Comparison of ENCODE assay signal across 16 cellular contexts in genomic region chr5:106262395-106262794, GRCh38.
DNase-seq lines count a peak whose midpoint lies in the region; ATAC-seq, FAIRE-seq and TF ChIP-seq lines count a peak whose summit lies in the region.
"Had no signal": no experiment of that assay in that cellular context is flagged by ENCODE, and none has a peak within 500 bp of the region (broad histone marks: within the 10 kb centered on the region; RNA-seq: fewer than 3 reads in every experiment).

No MANE protein-coding gene starts in this region.

- no peak overlapping the region for H2BK15ac ChIP-seq in H9 (ENCODE audit: low read depth, low read length)

- H3K4me2 ChIP-seq in HCT116 (ENCODE audit: low read length) (no peak overlapping the region), astrocyte (ENCODE audit: low read length) (no peak overlapping the region), H9 (ENCODE audit: insufficient read depth, insufficient read length, low read length) (no peak overlapping the region)
- H3K4me2 ChIP-seq: A549 had no signal

- H3K4me3 ChIP-seq in HCT116 (replicated peaks in 1 of 2; ENCODE audit: low read depth in 1 of 2, low read length in 2 of 2): no peak overlapping the region
- no peak overlapping the region for H3K4me3 ChIP-seq in astrocyte (ENCODE audit: insufficient read depth, low read depth, low read length)
- H3K4me3 ChIP-seq: A549, HAP-1 had no signal

- no peak for TF ChIP-seq POLR2A in HCT116 (IDR thresholded peaks at IDR 0.05; ENCODE audit: borderline replicate concordance, extremely low read depth, insufficient read depth, insufficient read length)

- H3K56ac ChIP-seq in H9 (ENCODE audit: insufficient read length, low read depth, low read length): no peak overlapping the region

- no peak overlapping the region for H3K9ac ChIP-seq in HCT116 (ENCODE audit: low read length)
- no peak overlapping the region for H3K9ac ChIP-seq in astrocyte (ENCODE audit: low read length)
- no peak overlapping the region for H3K9ac ChIP-seq in H9 (ENCODE audit: extremely low read depth, insufficient read length, low read length)

- no peak overlapping the region for H2BK20ac ChIP-seq in H9 (ENCODE audit: low read depth, low read length, poor library complexity, severe bottlenecking)

- no peak overlapping the region for H2BK120ac ChIP-seq in H9 (ENCODE audit: low read depth, low read length, poor library complexity, severe bottlenecking)

- no peaks in the 10 kb centered on the region for H3K27me3 Mint-ChIP-seq in astrocyte (ENCODE audit: low read depth, unreplicated experiment)
- no peaks in the 10 kb centered on the region for H3K27me3 Mint-ChIP-seq in H9 (ENCODE audit: low read depth)
- H3K27me3 Mint-ChIP-seq: CD4-positive, alpha-beta memory T cell; IgD-negative memory B cell had no signal

- no peak for DNase-seq in HCT116 (ENCODE audit: low read depth, low spot score)
- no peak for DNase-seq in astrocyte (ENCODE audit: low read depth)
- DNase-seq in kidney tubule cell (ENCODE audit: low spot score): peak; percentile 53
- no peak for DNase-seq in H9
- no peak for DNase-seq in left lobe of liver (ENCODE audit: low spot score)
- no peak for DNase-seq in globus pallidus (ENCODE audit: low spot score)
- DNase-seq: BE2C; CD4-positive, alpha-beta memory T cell; DND-41; GF-D8; HFFc6 had no signal

- RAD21 ChIA-PET in HCT116 (lab: Charles Lee; ENCODE audit: low non-redundant PET in 1 of 2, low total read pairs in 2 of 2, uncharacterized antibody in 2 of 2, unreplicated experiment in 2 of 2): no interaction called here

- H4K20me1 ChIP-seq in HCT116 (ENCODE audit: insufficient read depth) (no peaks in the 10 kb centered on the region), astrocyte (ENCODE audit: insufficient read depth, low read length) (no peaks in the 10 kb centered on the region), H9 (ENCODE audit: control insufficient read depth, insufficient read depth, insufficient read length) (no peaks in the 10 kb centered on the region)

- ATAC-seq in HCT116 (no peak), left lobe of liver (no peak), GM21825 (IDR thresholded peaks at IDR 0.05; ENCODE audit: unreplicated experiment) (no peak)
- ATAC-seq: A549 had no signal

- H3K79me1 ChIP-seq in H9 (ENCODE audit: insufficient read depth, low read depth, low read length, poor library complexity, severe bottlenecking): no peaks in the 10 kb centered on the region

- H3K27ac ChIP-seq in HCT116 (ENCODE audit: low read depth, low read length) (no peak overlapping the region), astrocyte (ENCODE audit: low read depth, low read length) (no peak overlapping the region), H9 (ENCODE audit: insufficient read length, low read depth, low read length) (no peak overlapping the region)
- H3K27ac ChIP-seq: A549, C4-2B had no signal

- H3K23ac ChIP-seq in H9 (ENCODE audit: insufficient read length, low read depth, low read length): no peak overlapping the region

- no peak overlapping the region for H2BK5ac ChIP-seq in H9 (ENCODE audit: insufficient read length, low read length)

- no peak overlapping the region for H2AK5ac ChIP-seq in H9 (ENCODE audit: insufficient read length, low read length)

- no peak for TF ChIP-seq RAD21 in HCT116 (IDR thresholded peaks at IDR 0.05; ENCODE audit: low read depth)

- H3K9me2 ChIP-seq in HCT116 (ENCODE audit: insufficient read depth): no peaks in the 10 kb centered on the region; the same call in 1 of the 2 replicates

- no peak for FAIRE-seq in astrocyte (lab: Jason Lieb, UNC)
- FAIRE-seq: A549 had no signal

- no peaks in the 10 kb centered on the region for H3K79me2 ChIP-seq in HCT116 (ENCODE audit: insufficient read depth, low read length)
- no peaks in the 10 kb centered on the region for H3K79me2 ChIP-seq in astrocyte (ENCODE audit: insufficient read depth, low read length)
- no peaks in the 10 kb centered on the region for H3K79me2 ChIP-seq in H9 (ENCODE audit: insufficient read depth, low read length)

- TF ChIP-seq CTCF in HCT116 (IDR thresholded peaks at IDR 0.05 in 2 of 3, conservative IDR thresholded peaks at IDR 0.05 in 1 of 3; ENCODE audit: borderline replicate concordance in 1 of 3, insufficient read depth in 1 of 3, low read depth in 2 of 3, low read length in 2 of 3) (no peak), astrocyte (IDR thresholded peaks at IDR 0.05; ENCODE audit: insufficient read depth, low read depth, low read length) (no peak), H9 (conservative IDR thresholded peaks at IDR 0.05) (no peak)

- no peak overlapping the region for H2BK12ac ChIP-seq in H9 (ENCODE audit: insufficient read length, low read depth, low read length)

- H3K14ac ChIP-seq in H9 (ENCODE audit: insufficient read depth, low read length): no peak overlapping the region

- H4K8ac ChIP-seq in H9 (replicated peaks; ENCODE audit: insufficient read length, low read depth, low read length): no peak overlapping the region

- intact Hi-C loops in HCT116 (cut with micrococcal nuclease): loop anchor here (10.0 kb wide), 1 partner anchor 1412 kb away; the partner anchor contains the start of gene EFNA5

- H3K36me3 ChIP-seq in HCT116 (ENCODE audit: control insufficient read depth in 1 of 2, insufficient read depth in 2 of 2, low read length in 2 of 2) (no peaks in the 10 kb centered on the region), astrocyte (ENCODE audit: insufficient read depth, low read length) (no peaks in the 10 kb centered on the region)
- H3K36me3 ChIP-seq: BE2C, HAP-1 had no signal

- no peak overlapping the region for H3K4ac ChIP-seq in H9 (ENCODE audit: low read depth, low read length)

- H3K18ac ChIP-seq in H9 (ENCODE audit: insufficient read length, low read depth, low read length): no peak overlapping the region

- H3K4me3 Mint-ChIP-seq in astrocyte (ENCODE audit: unreplicated experiment) (no peak overlapping the region), H9 (no peak overlapping the region)
- H3K4me3 Mint-ChIP-seq: CD4-positive, alpha-beta memory T cell; HFFc6; IgD-negative memory B cell had no signal

- H3T11ph ChIP-seq in H9 (ENCODE audit: low read length): no peak overlapping the region

- BruUV-seq in HCT116 (replicated peaks; lab: Mats Ljungman, UMichigan): no TSS peak

- H3K36me3 Mint-ChIP-seq in astrocyte (ENCODE audit: low read depth, unreplicated experiment): no peaks in the 10 kb centered on the region
- peaks cover 0 to 5% (median 0%) of the 10 kb centered on the region in 3 experiments; a peak in 3 of 7 replicates for H3K36me3 Mint-ChIP-seq in H9 (ENCODE audit: insufficient read depth in 1 of 3, low read depth in 3 of 3)
- H3K36me3 Mint-ChIP-seq: CD4-positive, alpha-beta memory T cell; IgD-negative memory B cell had no signal

- peak overlapping the region; percentile 37 for H3K27ac Mint-ChIP-seq in astrocyte (ENCODE audit: unreplicated experiment)
- H3K27ac Mint-ChIP-seq in H9: no peak overlapping the region
- H3K27ac Mint-ChIP-seq: CD4-positive, alpha-beta memory T cell; HFFc6; IgD-negative memory B cell had no signal

- CTCF ChIA-PET in HCT116 (lab: Charles Lee): no interaction called here

- no peaks in the 10 kb centered on the region for H3K9me3 Mint-ChIP-seq in astrocyte (ENCODE audit: unreplicated experiment)
- peaks cover 0 to 4% of the 10 kb centered on the region in 2 experiments; a peak in 2 of 5 replicates for H3K9me3 Mint-ChIP-seq in H9

- H3K4me1 ChIP-seq in HCT116 (ENCODE audit: control insufficient read depth in 1 of 2, insufficient read depth in 2 of 2, low read length in 2 of 2) (peaks cover 0 to 4% of the 10 kb centered on the region in 2 experiments; a peak in 2 of 4 replicates), astrocyte (ENCODE audit: insufficient read depth, low read length) (peaks cover 4% of the 10 kb centered on the region), H9 (ENCODE audit: insufficient read depth, low read length) (no peaks in the 10 kb centered on the region; the same call in 1 of the 2 replicates)
- H3K4me1 ChIP-seq: BE2C had no signal

- H3K27me3 ChIP-seq in HCT116 (ENCODE audit: insufficient read depth, low read length) (no peaks in the 10 kb centered on the region), astrocyte (ENCODE audit: insufficient read depth, low read length) (no peaks in the 10 kb centered on the region), H9 (ENCODE audit: insufficient read depth, low read length) (no peaks in the 10 kb centered on the region)
- H3K27me3 ChIP-seq: BE2C had no signal

- no peaks in the 10 kb centered on the region for H3K9me3 ChIP-seq in HCT116 (ENCODE audit: control insufficient read depth in 1 of 2, insufficient read depth in 1 of 2, low read depth in 1 of 2, low read length in 2 of 2)
- no peaks in the 10 kb centered on the region for H3K9me3 ChIP-seq in astrocyte (ENCODE audit: insufficient read depth, low read depth, low read length)
- no peaks in the 10 kb centered on the region for H3K9me3 ChIP-seq in H9 (ENCODE audit: control insufficient read depth, low read depth, low read length)
- H3K9me3 ChIP-seq: A549, BE2C, HAP-1 had no signal

- POLR2A ChIA-PET in HCT116 (lab: Charles Lee): no interaction called here

- no peak overlapping the region for H4K5ac ChIP-seq in H9 (ENCODE audit: insufficient read length, low read depth, low read length)

- peaks cover 31% of the 10 kb centered on the region for H3K4me1 Mint-ChIP-seq in astrocyte (ENCODE audit: low read depth, unreplicated experiment)
- H3K4me1 Mint-ChIP-seq in H9: peaks cover 14 to 31% of the 10 kb centered on the region in 2 experiments
- H3K4me1 Mint-ChIP-seq: CD4-positive, alpha-beta memory T cell; IgD-negative memory B cell had no signal

- H3K23me2 ChIP-seq in H9 (ENCODE audit: insufficient read length, low read depth, low read length, poor library complexity, severe bottlenecking): no peaks in the 10 kb centered on the region

- no peak overlapping the region for H4K91ac ChIP-seq in H9 (ENCODE audit: insufficient read length, low read depth, low read length)

- peak overlapping the region; percentile 11 for H2AFZ ChIP-seq in HCT116 (ENCODE audit: low read depth, low read length, poor library complexity, severe bottlenecking)
- no peak overlapping the region for H2AFZ ChIP-seq in astrocyte (ENCODE audit: low read depth, low read length)
- H2AFZ ChIP-seq in H9 (ENCODE audit: low read length): no peak overlapping the region

TF ChIP-seq in HCT116, 20 proteins besides CTCF, POLR2A, EP300 and RAD21 (continues in another document):
- TF ChIP-seq SIN3A (IDR thresholded peaks at IDR 0.05; ENCODE audit: low read depth): no peak
- no peak for TF ChIP-seq EGR1 (IDR thresholded peaks at IDR 0.05; ENCODE audit: low read depth)
- TF ChIP-seq EZH2 (IDR thresholded peaks at IDR 0.05): no peak
- TF ChIP-seq ATF3 (IDR thresholded peaks at IDR 0.05): no peak
